ENCODE assay signal across 21 cellular contexts in genomic region chr2:154507186-154507585, GRCh38.
DNase-seq lines count a peak whose midpoint lies in the region; ATAC-seq and TF ChIP-seq lines count a peak whose summit lies in the region.
"Had no signal": no experiment of that assay in that cellular context is flagged by ENCODE, and none has a peak within 500 bp of the region (broad histone marks: within the 10 kb centered on the region; RNA-seq: fewer than 3 reads in every experiment).

No MANE protein-coding gene starts in this region.

- POLR2A ChIA-PET in WTC11 (lab: Charles Lee): no interaction called here

- H3K9me3 ChIP-seq in neural progenitor cell (ENCODE audit: low read depth) (no peaks in the 10 kb centered on the region), testis (no peaks in the 10 kb centered on the region)
- H3K9me3 ChIP-seq: heart right ventricle had no signal

- CTCF ChIA-PET in WTC11 (lab: Charles Lee): interaction anchor here (0.7 to 1.1 kb wide), 4 partner anchors 9 to 178 kb away, joined by 3 to 8 read pairs (median 3); no protein-coding TSS in a partner anchor

- H3K27me3 Mint-ChIP-seq in WTC11 (ENCODE audit: low read depth): no peaks in the 10 kb centered on the region
- H3K27me3 Mint-ChIP-seq in neural progenitor cell (ENCODE audit: insufficient read depth, low read depth): peaks cover 3% of the 10 kb centered on the region
- H3K27me3 Mint-ChIP-seq: B cell; naive thymus-derived CD4-positive, alpha-beta T cell; T-cell had no signal

- no peak overlapping the region for H3K27ac ChIP-seq in neural progenitor cell
- H3K27ac ChIP-seq in testis: no peak overlapping the region
- H3K27ac ChIP-seq: 22Rv1, GM23248, heart right ventricle, spleen had no signal

- H3K27me3 ChIP-seq in neural progenitor cell (no peaks in the 10 kb centered on the region), testis (no peaks in the 10 kb centered on the region)
- H3K27me3 ChIP-seq: heart right ventricle, spleen had no signal

- intact Hi-C loops in sciatic nerve (cut with DNase I) (no loop called here), testis (cut with DNase I; ENCODE audit: low total_unique reads) (no loop called here)

- no peaks in the 10 kb centered on the region for H3F3A ChIP-seq in neural progenitor cell (ENCODE audit: low read depth)

- H3K79me2 ChIP-seq in neural progenitor cell (ENCODE audit: low read depth): no peaks in the 10 kb centered on the region

- H3K4me1 ChIP-seq in neural progenitor cell (no peaks in the 10 kb centered on the region), testis (no peaks in the 10 kb centered on the region)
- H3K4me1 ChIP-seq: heart right ventricle, spleen had no signal

- ATAC-seq in WTC11 (peak; percentile 81), sciatic nerve (no peak)
- ATAC-seq: heart right ventricle; naive thymus-derived CD4-positive, alpha-beta T cell; T-cell had no signal

- H3K36me3 Mint-ChIP-seq in WTC11 (peaks cover 7% of the 10 kb centered on the region), neural progenitor cell (no peaks in the 10 kb centered on the region)
- H3K36me3 Mint-ChIP-seq: naive thymus-derived CD4-positive, alpha-beta T cell; T-cell had no signal

- H3K4me2 ChIP-seq in neural progenitor cell: no peak overlapping the region

- 37 to 39% methylated on average over 2 of the region's 2 CpGs for WGBS in testis, 2 donors

- H3K4me3 ChIP-seq in neural progenitor cell: no peak overlapping the region
- H3K4me3 ChIP-seq in testis: no peak overlapping the region
- H3K4me3 ChIP-seq: GM23248, heart right ventricle, spleen had no signal

- H3K36me3 ChIP-seq in neural progenitor cell (no peaks in the 10 kb centered on the region), testis (ENCODE audit: low read depth, missing control alignments) (no peaks in the 10 kb centered on the region)
- H3K36me3 ChIP-seq: heart right ventricle, spleen had no signal

- DNase-seq in DMS 273 (lab: John Stamatoyannopoulos, UW; ENCODE audit: unreplicated experiment) (peak; percentile 48), DMS 273 treated with DMSO at 0.1 percent for 48 hours (lab: John Stamatoyannopoulos, UW) (no peak), Kasumi-1 (lab: John Stamatoyannopoulos, UW) (peak; percentile 32 to 50), WTC11 (ENCODE audit: low spot score) (no peak), neural progenitor cell (ENCODE audit: low spot score) (no peak), sciatic nerve (ENCODE audit: low spot score) (no peak), T1000 (lab: John Stamatoyannopoulos, UW) (no peak), testis (no peak)
- DNase-seq: activated CD4-positive, alpha-beta T cell treated with anti-CD3 and anti-CD28 coated beads, Interleukin-2, amount 50 U/mL, for 4 hours; activated naive CD4-positive, alpha-beta T cell treated with anti-CD3 and anti-CD28 coated beads, Interleukin-2, amount 50 U/mL, for 16 hours; Calu3; GDM1; GM23248; heart right ventricle; naive thymus-derived CD4-positive, alpha-beta T cell; NK-92 treated with Interleukin-12 subunit alpha and Interleukin-12 subunit beta, amount 100 ng/mL, for 24 hours; spleen; substantia nigra; T-cell had no signal

- H3K9ac ChIP-seq in neural progenitor cell: no peak overlapping the region
- H3K9ac ChIP-seq: GM23248 had no signal

- no peaks in the 10 kb centered on the region for H4K20me1 ChIP-seq in neural progenitor cell (ENCODE audit: low read depth)

- H3K4me3 Mint-ChIP-seq in WTC11: no peak overlapping the region
- H3K4me3 Mint-ChIP-seq in neural progenitor cell: no peak overlapping the region
- H3K4me3 Mint-ChIP-seq: B cell; naive thymus-derived CD4-positive, alpha-beta T cell; T-cell had no signal

- H3K9me3 Mint-ChIP-seq in WTC11 (peaks cover 15% of the 10 kb centered on the region), neural progenitor cell (no peaks in the 10 kb centered on the region)

- TF ChIP-seq CTCF in WTC11 (IDR thresholded peaks at IDR 0.05) (no peak), neural progenitor cell (IDR thresholded peaks at IDR 0.05) (peak; percentile 28), testis (IDR thresholded peaks at IDR 0.05) (no peak)

- peaks cover 13% of the 10 kb centered on the region for H3K4me1 Mint-ChIP-seq in WTC11
- H3K4me1 Mint-ChIP-seq in neural progenitor cell: peaks cover 6% of the 10 kb centered on the region
- H3K4me1 Mint-ChIP-seq: B cell, T-cell had no signal

- TF ChIP-seq POLR2A in testis (IDR thresholded peaks at IDR 0.05): no peak

- H3K27ac Mint-ChIP-seq in WTC11 (no peak overlapping the region), neural progenitor cell (no peak overlapping the region)
- H3K27ac Mint-ChIP-seq: B cell; naive thymus-derived CD4-positive, alpha-beta T cell; T-cell had no signal

- H2AFZ ChIP-seq in neural progenitor cell (replicated peaks): no peak overlapping the region
- H2AFZ ChIP-seq: GM23248 had no signal

TF ChIP-seq in WTC11, 78 proteins besides CTCF, POLR2A, EP300 and RAD21 (continues in another document):
- TF ChIP-seq ZNF232 (CRISPR knock-in tag; IDR thresholded peaks at IDR 0.05) (no peak), E2F5 (CRISPR knock-in tag; IDR thresholded peaks at IDR 0.05) (no peak), CDX4 (CRISPR knock-in tag; IDR thresholded peaks at IDR 0.05; ENCODE audit: borderline replicate concordance) (no peak), TCF7 (CRISPR knock-in tag; IDR thresholded peaks at IDR 0.05; ENCODE audit: low read depth) (no peak), ZNF532 (CRISPR knock-in tag; IDR thresholded peaks at IDR 0.05; ENCODE audit: borderline replicate concordance) (no peak), MLX (CRISPR knock-in tag; IDR thresholded peaks at IDR 0.05) (no peak)

Comparison
In these comparisons a context has a peak if more than half of its experiments do, and no peak if none do; other contexts are left out.
1. DNase-seq: peak in DMS 273 (single experiment) and Kasumi-1 (2 of 2); none in DMS 273 treated with DMSO at 0.1 percent for 48 hours (single experiment), WTC11 (single experiment), neural progenitor cell (single experiment), sciatic nerve (single experiment), T1000 (single experiment) and testis (single experiment).